ENCODE assay signal across 8 cellular contexts in genomic region chr2:219642465-219643083, GRCh38.
DNase-seq lines count a peak whose midpoint lies in the region; ATAC-seq and TF ChIP-seq lines count a peak whose summit lies in the region.

No MANE protein-coding gene starts in this region.

- no peak overlapping the region for H3K27ac ChIP-seq in brain microvascular endothelial cell

- in situ Hi-C loops in brain microvascular endothelial cell (cut with HindIII; ENCODE audit: low pct_ligation_motif_present, low sequenced_read_pairs) = no loop called here

- H3K4me3 ChIP-seq in brain microvascular endothelial cell (ENCODE audit: low read depth, low read length) = no peak overlapping the region

- TF ChIP-seq CTCF in brain microvascular endothelial cell (IDR thresholded peaks at IDR 0.05; ENCODE audit: low read depth, low read length, missing control alignments) = peak; percentile 100

- no peaks in the 10 kb centered on the region for H3K27me3 ChIP-seq in brain microvascular endothelial cell (replicated peaks)

- ATAC-seq in GM19023 (IDR thresholded peaks at IDR 0.05; ENCODE audit: unreplicated experiment) (peak; percentile 97), HG03135 (IDR thresholded peaks at IDR 0.05; ENCODE audit: unreplicated experiment) (peak; percentile 99)

- no peaks in the 10 kb centered on the region for H3K36me3 ChIP-seq in brain microvascular endothelial cell (replicated peaks)

- peak; percentile 98 for DNase-seq in Ammon's horn (ENCODE audit: low spot score)
- peak; percentile 84 for DNase-seq in NCI-H2171 treated with DMSO at 0.1 percent for 48 hours (lab: John Stamatoyannopoulos, UW)
- DNase-seq in UCSD-AML1 (lab: John Stamatoyannopoulos, UW; ENCODE audit: unreplicated experiment) = peak; percentile 93
- DNase-seq in brain microvascular endothelial cell = peak; percentile 94
- peak; percentile 99 for DNase-seq in iPS-NIHi11 (ENCODE audit: low spot score)
- peak; percentile 85 for DNase-seq in stimulated activated CD4-positive, alpha-beta T cell treated with anti-CD3 and anti-CD28 coated beads, Interleukin-12 subunit alpha, Interleukin-12 subunit beta, amount 100 ng/mL, for 4 hours
